In the genomic region with DNA sequence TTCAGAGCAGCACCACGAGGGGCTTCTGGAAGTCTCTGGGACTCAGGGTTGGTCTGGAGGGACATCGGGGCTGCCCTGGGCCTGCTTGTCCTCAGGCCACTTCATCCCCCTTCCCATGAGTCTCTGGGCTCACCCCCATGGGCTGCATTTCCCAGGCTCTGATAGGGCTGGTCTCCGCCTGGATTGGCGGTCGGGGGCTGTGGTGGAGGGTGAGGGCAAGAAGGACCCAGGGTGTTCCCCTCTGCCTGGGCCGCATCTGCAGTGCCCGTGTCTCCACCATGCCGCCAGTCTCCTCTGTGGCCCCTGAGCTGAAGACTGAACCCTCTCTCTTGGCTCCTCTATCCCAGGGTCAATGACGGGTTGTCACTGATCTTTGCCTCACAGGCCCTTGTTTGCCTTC, we compare ENCODE assay signal across 22 cellular contexts.
"Had no signal": no experiment of that assay in that cellular context is flagged by ENCODE, and none has a peak within 500 bp of the region (broad histone marks: within the 10 kb centered on the region; RNA-seq: fewer than 3 reads in every experiment).

No MANE protein-coding gene starts in this region.

- H3K9me3 ChIP-seq: body of pancreas, lower lobe of right lung, uterus had no signal

- H3K27me3 ChIP-seq: body of pancreas, neural progenitor cell, tibial nerve, uterus had no signal

- H3K36me3 ChIP-seq: lower lobe of right lung, neural progenitor cell, tibial nerve, uterus had no signal

- H3K4me2 ChIP-seq: neural progenitor cell had no signal

- H3K9ac ChIP-seq: neural progenitor cell had no signal

- H3K27ac ChIP-seq: body of pancreas, lower lobe of right lung, neural progenitor cell, tibial nerve, uterus had no signal

- H3K4me3 ChIP-seq: body of pancreas, lower lobe of right lung, neural progenitor cell, tibial nerve, uterus had no signal

- H2AFZ ChIP-seq: neural progenitor cell had no signal

- H3K4me1 ChIP-seq: body of pancreas, lower lobe of right lung, neural progenitor cell, tibial nerve, uterus had no signal

- ATAC-seq: activated CD4-positive, alpha-beta T cell treated with anti-CD3 and anti-CD28 coated beads for 36 hours; body of pancreas; effector memory CD8-positive, alpha-beta T cell; left colon; lower lobe of right lung; natural killer cell; right cardiac atrium had no signal

- DNase-seq: activated CD4-positive, alpha-beta T cell treated with anti-CD3 and anti-CD28 coated beads for 36 hours; activated CD4-positive, alpha-beta T cell treated with anti-CD3 and anti-CD28 coated beads, Interleukin-2, amount 50 U/mL, for 48 hours; activated CD4-positive, CD25-positive, alpha-beta regulatory T cell; activated naive CD4-positive, alpha-beta T cell treated with Interleukin-2 at 50 U/mL for 16 hours; activated T-cell treated with anti-CD3 and anti-CD28 coated beads, Interleukin-2, amount 50 U/mL, for 48 hours; anterior cingulate cortex; body of pancreas; cerebellar nuclear complex; cortex of kidney; effector memory CD8-positive, alpha-beta T cell; erythroblast; hippocampal formation; left colon; lower lobe of right lung; mesenchymal stem cell; natural killer cell; right cardiac atrium; stimulated activated CD4-positive, alpha-beta T cell treated with anti-CD3 and anti-CD28 coated beads, Interleukin-2, amount 100 ng/mL, for 48 hours; stimulated activated naive CD4-positive, alpha-beta T cell treated with Interleukin-2 at 50 U/mL for 16 hours; uterus had no signal
